ENCODE assay signal across 1 cellular context in the genomic region with DNA sequence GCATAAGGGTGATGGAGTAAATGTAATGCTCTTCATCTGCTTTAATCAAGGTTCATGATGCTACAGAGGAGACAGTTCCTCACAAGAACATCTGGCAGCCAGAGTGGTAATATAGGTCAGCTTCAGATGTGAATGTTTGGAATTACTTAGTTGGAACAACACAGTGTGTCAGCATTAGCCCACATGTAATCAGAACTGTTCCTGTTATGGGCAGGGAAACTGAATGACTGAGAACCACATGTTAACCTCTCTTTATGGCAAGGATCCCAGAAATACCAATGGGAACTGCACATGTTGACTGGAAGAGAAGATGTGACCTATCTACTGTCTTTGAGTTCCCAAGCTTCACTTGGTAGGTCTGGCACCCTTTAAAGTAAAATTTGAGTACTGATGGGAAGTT.
TF ChIP-seq lines count a peak whose summit lies in the region.

No MANE protein-coding gene starts in this region.

TF ChIP-seq in WTC11, 78 proteins besides CTCF, POLR2A, EP300 and RAD21 (continued from another document):
- no peak for TF ChIP-seq ATF6 (CRISPR knock-in tag; IDR thresholded peaks at IDR 0.05)
TF ChIP-seq in WTC11: peak in this region for 0.
